1 cellular context compared by ENCODE assay signal in genomic region chr3:195267096-195267495, GRCh38.
TF ChIP-seq lines count a peak whose summit lies in the region.

No MANE protein-coding gene starts in this region.

TF ChIP-seq in K562, 482 proteins besides CTCF, POLR2A, EP300 and RAD21 (continued from another document):
- TF ChIP-seq, protein P1, sequence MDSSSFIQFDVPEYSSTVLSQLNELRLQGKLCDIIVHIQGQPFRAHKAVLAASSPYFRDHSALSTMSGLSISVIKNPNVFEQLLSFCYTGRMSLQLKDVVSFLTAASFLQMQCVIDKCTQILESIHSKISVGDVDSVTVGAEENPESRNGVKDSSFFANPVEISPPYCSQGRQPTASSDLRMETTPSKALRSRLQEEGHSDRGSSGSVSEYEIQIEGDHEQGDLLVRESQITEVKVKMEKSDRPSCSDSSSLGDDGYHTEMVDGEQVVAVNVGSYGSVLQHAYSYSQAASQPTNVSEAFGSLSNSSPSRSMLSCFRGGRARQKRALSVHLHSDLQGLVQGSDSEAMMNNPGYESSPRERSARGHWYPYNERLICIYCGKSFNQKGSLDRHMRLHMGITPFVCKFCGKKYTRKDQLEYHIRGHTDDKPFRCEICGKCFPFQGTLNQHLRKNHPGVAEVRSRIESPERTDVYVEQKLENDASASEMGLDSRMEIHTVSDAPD (CRISPR knock-in tag; IDR thresholded peaks at IDR 0.05), result no peak
- TF ChIP-seq CBX1 (IDR thresholded peaks at IDR 0.05; ENCODE audit: low read depth) (no peak), HSF4 (CRISPR knock-in tag; IDR thresholded peaks at IDR 0.05; ENCODE audit: borderline replicate concordance) (no peak), ZNF512 (tag; IDR thresholded peaks at IDR 0.05) (no peak), ZC3H11A (IDR thresholded peaks at IDR 0.05; ENCODE audit: low read depth, low read length) (no peak), PML (IDR thresholded peaks at IDR 0.05; ENCODE audit: low read length) (no peak), ZNF146 (CRISPR knock-in tag; IDR thresholded peaks at IDR 0.05; ENCODE audit: unreplicated experiment) (no peak)
- TF ChIP-seq, protein P2, sequence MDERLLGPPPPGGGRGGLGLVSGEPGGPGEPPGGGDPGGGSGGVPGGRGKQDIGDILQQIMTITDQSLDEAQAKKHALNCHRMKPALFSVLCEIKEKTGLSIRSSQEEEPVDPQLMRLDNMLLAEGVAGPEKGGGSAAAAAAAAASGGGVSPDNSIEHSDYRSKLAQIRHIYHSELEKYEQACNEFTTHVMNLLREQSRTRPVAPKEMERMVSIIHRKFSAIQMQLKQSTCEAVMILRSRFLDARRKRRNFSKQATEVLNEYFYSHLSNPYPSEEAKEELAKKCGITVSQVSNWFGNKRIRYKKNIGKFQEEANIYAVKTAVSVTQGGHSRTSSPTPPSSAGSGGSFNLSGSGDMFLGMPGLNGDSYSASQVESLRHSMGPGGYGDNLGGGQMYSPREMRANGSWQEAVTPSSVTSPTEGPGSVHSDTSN (CRISPR knock-in tag; IDR thresholded peaks at IDR 0.05; ENCODE audit: low read depth), result no peak
- TF ChIP-seq, protein P2 (tag; conservative IDR thresholded peaks at IDR 0.05; ENCODE audit: low read depth), result no peak
- TF ChIP-seq, protein P3, sequence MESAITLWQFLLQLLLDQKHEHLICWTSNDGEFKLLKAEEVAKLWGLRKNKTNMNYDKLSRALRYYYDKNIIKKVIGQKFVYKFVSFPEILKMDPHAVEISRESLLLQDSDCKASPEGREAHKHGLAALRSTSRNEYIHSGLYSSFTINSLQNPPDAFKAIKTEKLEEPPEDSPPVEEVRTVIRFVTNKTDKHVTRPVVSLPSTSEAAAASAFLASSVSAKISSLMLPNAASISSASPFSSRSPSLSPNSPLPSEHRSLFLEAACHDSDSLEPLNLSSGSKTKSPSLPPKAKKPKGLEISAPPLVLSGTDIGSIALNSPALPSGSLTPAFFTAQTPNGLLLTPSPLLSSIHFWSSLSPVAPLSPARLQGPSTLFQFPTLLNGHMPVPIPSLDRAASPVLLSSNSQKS (CRISPR knock-in tag; IDR thresholded peaks at IDR 0.05), result no peak
- TF ChIP-seq, protein P4, sequence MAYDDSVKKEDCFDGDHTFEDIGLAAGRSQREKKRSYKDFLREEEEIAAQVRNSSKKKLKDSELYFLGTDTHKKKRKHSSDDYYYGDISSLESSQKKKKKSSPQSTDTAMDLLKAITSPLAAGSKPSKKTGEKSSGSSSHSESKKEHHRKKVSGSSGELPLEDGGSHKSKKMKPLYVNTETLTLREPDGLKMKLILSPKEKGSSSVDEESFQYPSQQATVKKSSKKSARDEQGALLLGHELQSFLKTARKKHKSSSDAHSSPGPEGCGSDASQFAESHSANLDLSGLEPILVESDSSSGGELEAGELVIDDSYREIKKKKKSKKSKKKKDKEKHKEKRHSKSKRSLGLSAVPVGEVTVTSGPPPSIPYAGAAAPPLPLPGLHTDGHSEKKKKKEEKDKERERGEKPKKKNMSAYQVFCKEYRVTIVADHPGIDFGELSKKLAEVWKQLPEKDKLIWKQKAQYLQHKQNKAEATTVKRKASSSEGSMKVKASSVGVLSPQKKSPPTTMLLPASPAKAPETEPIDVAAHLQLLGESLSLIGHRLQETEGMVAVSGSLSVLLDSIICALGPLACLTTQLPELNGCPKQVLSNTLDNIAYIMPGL (CRISPR knock-in tag; IDR thresholded peaks at IDR 0.05), result no peak
- TF ChIP-seq, protein P5, sequence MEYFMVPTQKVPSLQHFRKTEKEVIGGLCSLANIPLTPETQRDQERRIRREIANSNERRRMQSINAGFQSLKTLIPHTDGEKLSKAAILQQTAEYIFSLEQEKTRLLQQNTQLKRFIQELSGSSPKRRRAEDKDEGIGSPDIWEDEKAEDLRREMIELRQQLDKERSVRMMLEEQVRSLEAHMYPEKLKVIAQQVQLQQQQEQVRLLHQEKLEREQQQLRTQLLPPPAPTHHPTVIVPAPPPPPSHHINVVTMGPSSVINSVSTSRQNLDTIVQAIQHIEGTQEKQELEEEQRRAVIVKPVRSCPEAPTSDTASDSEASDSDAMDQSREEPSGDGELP (CRISPR knock-in tag; IDR thresholded peaks at IDR 0.05; ENCODE audit: borderline replicate concordance), result no peak
TF ChIP-seq in K562: peak in this region for 0.
